Comparison of ENCODE assay signal across 27 cellular contexts in genomic region chr9:82524407-82524806, GRCh38.
"Had no signal": no experiment of that assay in that cellular context is flagged by ENCODE, and none has a peak within 500 bp of the region (broad histone marks: within the 10 kb centered on the region; RNA-seq: fewer than 3 reads in every experiment).

No MANE protein-coding gene starts in this region.

- H3K27ac Mint-ChIP-seq: activated B cell treated with CpG ODN at 0.5 μM for 24 hours; activated CD4-positive, alpha-beta memory T cell treated with anti-CD3 and anti-CD28 coated beads for 36 hours; activated CD4-positive, alpha-beta T cell treated with anti-CD3 and anti-CD28 coated beads, Interleukin-2, amount 10 ng/mL, durations not matched to agents 24 days and 14 days; activated naive CD4-positive, alpha-beta T cell treated with anti-CD3 and anti-CD28 coated beads, Interleukin-2, amount 50 U/mL, for 72 hours; activated naive CD8-positive, alpha-beta T cell treated with anti-CD3 and anti-CD28 coated beads, Interleukin-2, amount 50 U/mL, for 24 hours; T-helper 1 cell treated with Interleukin-12 subunit alpha and Interleukin-12 subunit beta and Interleukin-4 antibody, amounts not matched to agents 30 μg/mL and 1 μg/mL, for 36 hours had no signal

- H3K36me3 Mint-ChIP-seq: activated CD4-positive, alpha-beta memory T cell treated with anti-CD3 and anti-CD28 coated beads for 36 hours had no signal

- H3K27me3 ChIP-seq: ascending aorta, body of pancreas, SJSA1 had no signal

- H3K36me3 ChIP-seq: ascending aorta, SJSA1 had no signal

- H3K27me3 Mint-ChIP-seq: activated B cell treated with CpG ODN at 0.5 μM for 24 hours; activated CD4-positive, alpha-beta memory T cell treated with anti-CD3 and anti-CD28 coated beads for 36 hours; activated CD4-positive, alpha-beta T cell treated with anti-CD3 and anti-CD28 coated beads, Interleukin-2, amount 10 ng/mL, durations not matched to agents 24 days and 14 days; activated naive CD8-positive, alpha-beta T cell treated with anti-CD3 and anti-CD28 coated beads, Interleukin-2, amount 50 U/mL, for 24 hours; central memory CD8-positive, alpha-beta T cell had no signal

- H3K4me3 Mint-ChIP-seq: activated B cell treated with CpG ODN at 0.5 μM for 24 hours; activated CD4-positive, alpha-beta memory T cell treated with anti-CD3 and anti-CD28 coated beads for 36 hours; activated CD4-positive, alpha-beta T cell treated with anti-CD3 and anti-CD28 coated beads, Interleukin-2, amount 10 ng/mL, durations not matched to agents 24 days and 14 days; activated naive CD8-positive, alpha-beta T cell treated with anti-CD3 and anti-CD28 coated beads, Interleukin-2, amount 50 U/mL, for 24 hours; activated T-cell treated with anti-CD3 and anti-CD28 coated beads, Interleukin-2, amount 50 U/mL, for 4 hours; central memory CD8-positive, alpha-beta T cell; T-helper 1 cell treated with Interleukin-12 subunit alpha and Interleukin-12 subunit beta and Interleukin-4 antibody, amounts not matched to agents 30 μg/mL and 1 μg/mL, for 36 hours had no signal

- H3K4me1 Mint-ChIP-seq: activated B cell treated with CpG ODN at 0.5 μM for 24 hours; activated CD4-positive, alpha-beta T cell treated with anti-CD3 and anti-CD28 coated beads, Interleukin-2, amount 10 ng/mL, durations not matched to agents 24 days and 14 days; activated naive CD8-positive, alpha-beta T cell treated with anti-CD3 and anti-CD28 coated beads, Interleukin-2, amount 50 U/mL, for 24 hours; central memory CD8-positive, alpha-beta T cell had no signal

- H3K9me3 ChIP-seq: ascending aorta, body of pancreas, SJSA1 had no signal

- H3K4me1 ChIP-seq: ascending aorta, body of pancreas, SJSA1 had no signal

- ATAC-seq: activated naive CD4-positive, alpha-beta T cell treated with anti-CD3 and anti-CD28 coated beads, Interleukin-2, amount 50 U/mL, for 72 hours; activated naive CD8-positive, alpha-beta T cell treated with anti-CD3 and anti-CD28 coated beads, Interleukin-2, amount 50 U/mL, for 24 hours; activated T-cell treated with anti-CD3 and anti-CD28 coated beads, Interleukin-2, amount 50 U/mL, for 4 hours; body of pancreas; PC-3; SK-N-SH treated with all-trans-retinoic acid at 6 μM for 48 hours had no signal

- H3K4me3 ChIP-seq: ascending aorta, body of pancreas, SJSA1 had no signal

- DNase-seq: activated B cell treated with CpG ODN at 0.5 μM for 24 hours; activated CD4-positive, alpha-beta memory T cell treated with anti-CD3 and anti-CD28 coated beads for 36 hours; activated CD4-positive, alpha-beta T cell treated with anti-CD3 and anti-CD28 coated beads for 1 hour; activated CD4-positive, alpha-beta T cell treated with anti-CD3 and anti-CD28 coated beads, Interleukin-2, amount 10 ng/mL, durations not matched to agents 24 days and 14 days; activated CD8-positive, alpha-beta memory T cell treated with anti-CD3 and anti-CD28 coated beads for 24 hours; activated effector memory CD4-positive, alpha-beta T cell treated with anti-CD3 and anti-CD28 coated beads, Interleukin-2, amount 50 U/mL, for 16 hours; activated naive CD4-positive, alpha-beta T cell treated with Interleukin-2 at 50 U/mL for 16 hours; activated naive CD8-positive, alpha-beta T cell treated with anti-CD3 and anti-CD28 coated beads, Interleukin-2, amount 50 U/mL, for 24 hours; activated T-cell treated with anti-CD3 and anti-CD28 coated beads, Interleukin-2, amount 50 U/mL, for 4 hours; amniotic stem cell; body of pancreas; Karpas-422; NCI-H1105 treated with DMSO at 0.1 percent for 48 hours; NCI-H1436 treated with DMSO at 0.1 percent for 48 hours; NCI-H187; NCI-H2081 treated with DMSO at 0.1 percent for 48 hours; NCI-H446; NCI-H524; PC-3; SHP77; SW 1271 had no signal
